18 cellular contexts compared by ENCODE assay signal in genomic region chr9:69580582-69580945, GRCh38.
"Had no signal": no experiment of that assay in that cellular context is flagged by ENCODE, and none has a peak within 500 bp of the region (broad histone marks: within the 10 kb centered on the region; RNA-seq: fewer than 3 reads in every experiment).

No MANE protein-coding gene starts in this region.

- H3K27ac Mint-ChIP-seq: activated CD4-positive, alpha-beta T cell treated with anti-CD3 and anti-CD28 coated beads, Interleukin-2, amount 10 ng/mL, durations not matched to agents 24 days and 14 days; activated CD8-positive, alpha-beta T cell treated with anti-CD3 and anti-CD28 coated beads, Interleukin-2, amount 10 ng/mL, durations not matched to agents 7 days and 5 days; activated naive CD8-positive, alpha-beta T cell; natural killer cell treated with Interleukin-12 subunit alpha and Interleukin-12 subunit beta and Interleukin-15 and Interleukin-18, amount 100 ng/mL, for 72 hours; stimulated activated effector memory CD8-positive, alpha-beta T cell treated with anti-CD3 and anti-CD28 coated beads, Interleukin-12 subunit alpha, Interleukin-12 subunit beta, amount 100 ng/mL, for 72 hours; T-helper 17 cell had no signal

- H3K36me3 Mint-ChIP-seq: activated naive CD8-positive, alpha-beta T cell; natural killer cell treated with Interleukin-12 subunit alpha and Interleukin-12 subunit beta and Interleukin-15 and Interleukin-18, amount 100 ng/mL, for 72 hours; stimulated activated effector memory CD8-positive, alpha-beta T cell treated with anti-CD3 and anti-CD28 coated beads, Interleukin-12 subunit alpha, Interleukin-12 subunit beta, amount 100 ng/mL, for 72 hours had no signal

- H3K4me3 Mint-ChIP-seq: activated CD4-positive, alpha-beta T cell treated with anti-CD3 and anti-CD28 coated beads, Interleukin-2, amount 10 ng/mL, durations not matched to agents 24 days and 14 days; activated CD8-positive, alpha-beta T cell treated with anti-CD3 and anti-CD28 coated beads, Interleukin-2, amount 10 ng/mL, durations not matched to agents 7 days and 5 days; activated naive CD8-positive, alpha-beta T cell; natural killer cell treated with Interleukin-12 subunit alpha and Interleukin-12 subunit beta and Interleukin-15 and Interleukin-18, amount 100 ng/mL, for 72 hours; stimulated activated effector memory CD8-positive, alpha-beta T cell treated with anti-CD3 and anti-CD28 coated beads, Interleukin-12 subunit alpha, Interleukin-12 subunit beta, amount 100 ng/mL, for 72 hours; T-helper 17 cell had no signal

- H3K27ac ChIP-seq: prostate gland had no signal

- H3K9me3 ChIP-seq: prostate gland had no signal

- H3K36me3 ChIP-seq: prostate gland had no signal

- H3K4me3 ChIP-seq: prostate gland had no signal

- DNase-seq: activated CD4-positive, alpha-beta T cell treated with anti-CD3 and anti-CD28 coated beads, Interleukin-2, amount 10 ng/mL, durations not matched to agents 24 days and 14 days; activated CD4-positive, CD25-positive, alpha-beta regulatory T cell; activated CD8-positive, alpha-beta memory T cell treated with anti-CD3 and anti-CD28 coated beads, Interleukin-2, amount 50 U/mL, for 4 hours; activated CD8-positive, alpha-beta T cell treated with anti-CD3 and anti-CD28 coated beads, Interleukin-2, amount 10 ng/mL, durations not matched to agents 7 days and 5 days; activated gamma-delta T cell; activated T-cell treated with anti-CD3 and anti-CD28 coated beads, Interleukin-2, amount 50 U/mL, for 48 hours; amniotic stem cell; central memory CD4-positive, alpha-beta T cell; cortex of kidney; effector CD4-positive, alpha-beta T cell; foreskin fibroblast; mesendoderm; occipital lobe; T-helper 17 cell had no signal

- H3K4me1 ChIP-seq: prostate gland had no signal

- H3K9me3 Mint-ChIP-seq: activated CD4-positive, alpha-beta T cell treated with anti-CD3 and anti-CD28 coated beads, Interleukin-2, amount 10 ng/mL, durations not matched to agents 24 days and 14 days; natural killer cell treated with Interleukin-12 subunit alpha and Interleukin-12 subunit beta and Interleukin-15 and Interleukin-18, amount 100 ng/mL, for 72 hours; stimulated activated effector memory CD8-positive, alpha-beta T cell treated with anti-CD3 and anti-CD28 coated beads, Interleukin-12 subunit alpha, Interleukin-12 subunit beta, amount 100 ng/mL, for 72 hours had no signal

- H3K4me1 Mint-ChIP-seq: activated CD4-positive, alpha-beta T cell treated with anti-CD3 and anti-CD28 coated beads, Interleukin-2, amount 10 ng/mL, durations not matched to agents 24 days and 14 days; stimulated activated effector memory CD8-positive, alpha-beta T cell treated with anti-CD3 and anti-CD28 coated beads, Interleukin-12 subunit alpha, Interleukin-12 subunit beta, amount 100 ng/mL, for 72 hours; T-helper 17 cell had no signal
